8 cellular contexts compared by ENCODE assay signal in the genomic region with DNA sequence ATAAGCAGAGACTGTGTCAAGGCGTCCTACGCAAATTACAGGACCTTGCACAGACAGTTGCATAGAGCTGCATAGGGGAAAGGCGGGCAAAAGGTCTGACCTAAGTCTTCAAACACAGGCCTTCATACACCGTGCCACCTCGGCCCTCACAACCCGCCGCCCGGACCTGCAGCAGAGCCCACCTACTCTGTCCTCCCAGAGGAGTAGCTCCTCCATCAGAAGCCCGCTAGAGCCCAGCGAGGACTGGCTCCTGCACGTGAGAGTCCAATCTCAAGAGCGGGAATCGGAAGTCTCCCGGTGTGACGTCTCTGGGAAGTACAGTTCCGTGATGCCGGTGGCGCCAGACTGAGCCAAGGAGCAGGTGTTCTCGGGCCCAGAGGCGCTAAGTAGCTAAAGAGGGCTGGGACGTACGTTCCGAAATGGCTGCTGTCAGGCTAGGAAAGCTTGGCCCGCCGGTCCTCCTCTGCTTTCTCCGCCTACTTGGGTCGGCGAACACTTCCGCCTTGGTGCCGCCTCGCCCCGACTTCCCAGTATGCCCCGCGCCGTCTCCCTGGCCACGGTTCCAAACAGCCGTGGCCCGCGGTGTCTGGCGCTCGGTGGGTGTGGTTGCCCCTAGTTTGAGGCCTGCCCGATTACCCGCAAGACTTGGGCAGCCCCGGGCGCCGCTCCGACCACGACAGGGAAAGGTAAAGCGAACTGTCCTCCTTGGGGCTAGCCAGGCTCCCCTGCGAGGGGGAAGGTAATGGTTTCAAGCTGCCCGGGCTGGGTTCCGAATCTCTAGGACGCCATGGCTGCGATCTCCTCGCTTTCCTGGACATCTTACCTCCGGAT. TPM values are rescaled to one million over a fixed set of nuclear protein-coding genes. Genes with fewer than 3 reads are reported as not detected.
DNase-seq lines count a peak whose midpoint lies in the region; ATAC-seq and TF ChIP-seq lines count a peak whose summit lies in the region.

A gene with protein sequence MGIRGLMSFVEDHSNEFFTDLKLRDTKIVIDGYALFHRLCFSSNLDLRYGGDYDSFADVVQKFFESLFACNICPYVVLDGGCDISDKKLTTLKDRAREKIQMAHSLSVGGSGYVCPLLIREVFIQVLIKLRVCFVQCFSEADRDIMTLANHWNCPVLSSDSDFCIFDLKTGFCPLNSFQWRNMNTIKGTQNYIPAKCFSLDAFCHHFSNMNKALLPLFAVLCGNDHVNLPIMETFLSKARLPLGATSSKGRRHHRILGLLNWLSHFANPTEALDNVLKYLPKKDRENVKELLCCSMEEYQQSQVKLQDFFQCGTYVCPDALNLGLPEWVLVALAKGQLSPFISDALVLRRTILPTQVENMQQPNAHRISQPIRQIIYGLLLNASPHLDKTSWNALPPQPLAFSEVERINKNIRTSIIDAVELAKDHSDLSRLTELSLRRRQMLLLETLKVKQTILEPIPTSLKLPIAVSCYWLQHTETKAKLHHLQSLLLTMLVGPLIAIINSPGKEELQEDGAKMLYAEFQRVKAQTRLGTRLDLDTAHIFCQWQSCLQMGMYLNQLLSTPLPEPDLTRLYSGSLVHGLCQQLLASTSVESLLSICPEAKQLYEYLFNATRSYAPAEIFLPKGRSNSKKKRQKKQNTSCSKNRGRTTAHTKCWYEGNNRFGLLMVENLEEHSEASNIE (minus strand): TSS at position 505 of the 831 bp plus-strand sequence. CDS start 1,519 bp downstream, outside the sequence.
A gene with protein sequence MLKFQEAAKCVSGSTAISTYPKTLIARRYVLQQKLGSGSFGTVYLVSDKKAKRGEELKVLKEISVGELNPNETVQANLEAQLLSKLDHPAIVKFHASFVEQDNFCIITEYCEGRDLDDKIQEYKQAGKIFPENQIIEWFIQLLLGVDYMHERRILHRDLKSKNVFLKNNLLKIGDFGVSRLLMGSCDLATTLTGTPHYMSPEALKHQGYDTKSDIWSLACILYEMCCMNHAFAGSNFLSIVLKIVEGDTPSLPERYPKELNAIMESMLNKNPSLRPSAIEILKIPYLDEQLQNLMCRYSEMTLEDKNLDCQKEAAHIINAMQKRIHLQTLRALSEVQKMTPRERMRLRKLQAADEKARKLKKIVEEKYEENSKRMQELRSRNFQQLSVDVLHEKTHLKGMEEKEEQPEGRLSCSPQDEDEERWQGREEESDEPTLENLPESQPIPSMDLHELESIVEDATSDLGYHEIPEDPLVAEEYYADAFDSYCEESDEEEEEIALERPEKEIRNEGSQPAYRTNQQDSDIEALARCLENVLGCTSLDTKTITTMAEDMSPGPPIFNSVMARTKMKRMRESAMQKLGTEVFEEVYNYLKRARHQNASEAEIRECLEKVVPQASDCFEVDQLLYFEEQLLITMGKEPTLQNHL (plus strand): TSS at position 557 of the 831 bp plus-strand sequence. CDS start 2,832 bp downstream, outside the sequence.

- peak; percentile 94 for ATAC-seq in HG03378 (IDR thresholded peaks at IDR 0.05; ENCODE audit: unreplicated experiment)

- H3K4me1 Mint-ChIP-seq in chondrocyte (ENCODE audit: low read depth) = peaks cover 26% of the 10 kb centered on the region

- TF ChIP-seq CTCF in chondrocyte (IDR thresholded peaks at IDR 0.05) = peak; percentile 10

- peak; percentile 86 for TF ChIP-seq POLR2A in GM19099 (IDR thresholded peaks at IDR 0.05; ENCODE audit: extremely low read depth, insufficient read length, low read depth)

- H3K27me3 Mint-ChIP-seq in chondrocyte (ENCODE audit: low read depth) = no peaks in the 10 kb centered on the region

- DNase-seq in AML-193 (lab: John Stamatoyannopoulos, UW) (peak; percentile 94 to 96), NCI-H446 treated with DMSO at 0.1 percent for 48 hours (lab: John Stamatoyannopoulos, UW) (peak; percentile 78), chondrocyte (ENCODE audit: low spot score) (peak; percentile 95), kidney tubule cell (ENCODE audit: low spot score) (peak; percentile 92)
- DNase-seq in activated CD4-positive, alpha-beta T cell treated with anti-CD3 and anti-CD28 coated beads for 1 hour = peak; percentile 84
- DNase-seq in stimulated activated CD4-positive, alpha-beta T cell treated with anti-CD3 and anti-CD28 coated beads, Interleukin-1b, Interleukin-23, amount 100 ng/mL, for 24 hours (ENCODE audit: low read depth in 4 of 4, low spot score in 1 of 4) = peak; percentile 77 to 83 (median 82)

- peak within 1 kb of the TSS; percentile 88 for H3K4me3 Mint-ChIP-seq in chondrocyte (ENCODE audit: unreplicated experiment)

- no peaks in the 10 kb centered on the region for H3K9me3 Mint-ChIP-seq in chondrocyte (ENCODE audit: low read depth)

- H3K36me3 Mint-ChIP-seq in chondrocyte (ENCODE audit: low read depth) = peaks cover 4% of the 10 kb centered on the region

- peak within 1 kb of the TSS; percentile 93 for H3K27ac Mint-ChIP-seq in chondrocyte (ENCODE audit: unreplicated experiment)

RNA-seq across cellular contexts. Expression of the first gene that starts in this region (rescaled TPM):
- total RNA-seq in chondrocyte = 5.4 to 6.6 TPM (median 6.5 TPM) in 3 replicates

RNA-seq across cellular contexts. Expression of the second gene that starts in this region (rescaled TPM):
- 4.4 to 7.5 TPM (median 5.9 TPM) in 3 replicates for total RNA-seq in chondrocyte

Comparison
In these comparisons a context has a peak if more than half of its experiments do, and no peak if none do; other contexts are left out.
1. Peak in every context shown above with its lines: DNase-seq and ATAC-seq.